In genomic region chr6:2865270-2866182, GRCh38 we compare ENCODE assay signal across 10 cellular contexts. TPM values are rescaled to one million over a fixed set of nuclear protein-coding genes. Genes with fewer than 3 reads are reported as not detected.
DNase-seq lines count a peak whose midpoint lies in the region; ATAC-seq, FAIRE-seq and TF ChIP-seq lines count a peak whose summit lies in the region.
"Had no signal": no experiment of that assay in that cellular context is flagged by ENCODE, and none has a peak within 500 bp of the region (broad histone marks: within the 10 kb centered on the region; RNA-seq: fewer than 3 reads in every experiment).

No MANE protein-coding gene starts in this region.

- no peaks in the 10 kb centered on the region for H3K79me1 ChIP-seq in H9 (ENCODE audit: insufficient read depth, low read depth, low read length, poor library complexity, severe bottlenecking)

- H3K27me3 Mint-ChIP-seq in H9 (ENCODE audit: low read depth) = no peaks in the 10 kb centered on the region
- H3K27me3 Mint-ChIP-seq in activated T-helper 17 cell treated with anti-CD3 and anti-CD28 coated beads, Interleukin-2, amount 50 U/mL, for 72 hours = no peaks in the 10 kb centered on the region

- no peak overlapping the region for H3K4ac ChIP-seq in H9 (ENCODE audit: low read depth, low read length)

- H3F3A ChIP-seq in smooth muscle cell (ENCODE audit: low read depth) = no peaks in the 10 kb centered on the region

- no peaks in the 10 kb centered on the region for H3K36me3 ChIP-seq in smooth muscle cell (ENCODE audit: low read depth)
- H3K36me3 ChIP-seq: sigmoid colon had no signal

- H3K4me1 Mint-ChIP-seq in H9 = peaks cover 65 to 67% of the 10 kb centered on the region in 2 experiments
- H3K4me1 Mint-ChIP-seq in activated T-helper 17 cell treated with anti-CD3 and anti-CD28 coated beads, Interleukin-2, amount 50 U/mL, for 72 hours = peaks cover 36% of the 10 kb centered on the region

- H3K4me3 ChIP-seq in smooth muscle cell = peak overlapping the region; percentile 19
- H3K4me3 ChIP-seq: sigmoid colon had no signal

- H4K20me1 ChIP-seq in H9 (ENCODE audit: control insufficient read depth, insufficient read depth, insufficient read length) (no peaks in the 10 kb centered on the region), smooth muscle cell (ENCODE audit: low read depth) (no peaks in the 10 kb centered on the region)

- H3K4me3 Mint-ChIP-seq in H9 = peak overlapping the region; percentile 19 to 55
- H3K4me3 Mint-ChIP-seq in activated T-helper 17 cell treated with anti-CD3 and anti-CD28 coated beads, Interleukin-2, amount 50 U/mL, for 72 hours = peak overlapping the region; percentile 16

- H3K36me3 Mint-ChIP-seq in H9 (ENCODE audit: insufficient read depth in 1 of 3, low read depth in 3 of 3) = peaks cover 3 to 5% (median 4%) of the 10 kb centered on the region in 3 experiments; a peak in 2 of 7 replicates
- no peaks in the 10 kb centered on the region for H3K36me3 Mint-ChIP-seq in activated T-helper 17 cell treated with anti-CD3 and anti-CD28 coated beads, Interleukin-2, amount 50 U/mL, for 72 hours (ENCODE audit: low read depth)

- H3K79me2 ChIP-seq in H9 (ENCODE audit: insufficient read depth, low read length) = no peaks in the 10 kb centered on the region
- H3K79me2 ChIP-seq in smooth muscle cell (ENCODE audit: low read depth) = no peaks in the 10 kb centered on the region

- H3K27ac Mint-ChIP-seq in H9 = peak overlapping the region; percentile 92 to 99 (median 98)
- no peak overlapping the region for H3K27ac Mint-ChIP-seq in activated T-helper 17 cell treated with anti-CD3 and anti-CD28 coated beads, Interleukin-2, amount 50 U/mL, for 72 hours

- no peak for TF ChIP-seq CTCF in H9 (conservative IDR thresholded peaks at IDR 0.05)
- no peak for TF ChIP-seq CTCF in smooth muscle cell (IDR thresholded peaks at IDR 0.05; ENCODE audit: borderline replicate concordance, insufficient read depth, poor library complexity, severe bottlenecking)

- no peak overlapping the region for H3K9ac ChIP-seq in H9 (ENCODE audit: extremely low read depth, insufficient read length, low read length)
- H3K9ac ChIP-seq in smooth muscle cell (ENCODE audit: low read depth) = peak overlapping the region; percentile 3

- no CpG with 5 or more reads among the region's 11 CpGs for WGBS in H9 (ENCODE audit: extremely low coverage, insufficient read length, low lambda C conversion rate)
- WGBS in smooth muscle cell (ENCODE audit: low lambda C conversion rate) = 57% methylated on average over 9 of the region's 11 CpGs

- no peak overlapping the region for H3T11ph ChIP-seq in H9 (ENCODE audit: low read length)

- H3K56ac ChIP-seq in H9 (ENCODE audit: insufficient read length, low read depth, low read length) = no peak overlapping the region

- no peak overlapping the region for H2BK12ac ChIP-seq in H9 (ENCODE audit: insufficient read length, low read depth, low read length)

- H2BK120ac ChIP-seq in H9 (ENCODE audit: low read depth, low read length, poor library complexity, severe bottlenecking) = no peak overlapping the region

- H3K27ac ChIP-seq in H9 (ENCODE audit: insufficient read length, low read depth, low read length) = peak overlapping the region; percentile 95
- peak overlapping the region; percentile 49 for H3K27ac ChIP-seq in smooth muscle cell (ENCODE audit: low read depth)

- no peak overlapping the region for H2AFZ ChIP-seq in H9 (ENCODE audit: low read length)
- H2AFZ ChIP-seq in smooth muscle cell (ENCODE audit: low read depth) = peak overlapping the region; percentile 46

- H3K9me3 ChIP-seq in H9 (ENCODE audit: control insufficient read depth, low read depth, low read length) = no peaks in the 10 kb centered on the region
- no peaks in the 10 kb centered on the region for H3K9me3 ChIP-seq in smooth muscle cell (replicated peaks; ENCODE audit: low read depth)
- H3K9me3 ChIP-seq: sigmoid colon had no signal

- H2BK15ac ChIP-seq in H9 (ENCODE audit: low read depth, low read length) = no peak overlapping the region

- H2BK5ac ChIP-seq in H9 (ENCODE audit: insufficient read length, low read length) = peak overlapping the region; percentile 50

- DNase-seq in H9 (no peak), iris pigment epithelial cell (ENCODE audit: low read depth) (peak; percentile 38), smooth muscle cell (lab: John Stamatoyannopoulos, UW; ENCODE audit: unreplicated experiment) (no peak), HTR-8/SVneo (ENCODE audit: insufficient read length, low spot score) (no peak)
- no peak for DNase-seq in stimulated activated CD8-positive, alpha-beta memory T cell treated with anti-CD3 and anti-CD28 coated beads, Interleukin-4, amount 100 ng/mL, for 48 hours
- DNase-seq in activated CD4-positive, CD25-positive, alpha-beta regulatory T cell treated with anti-CD3 and anti-CD28 coated beads, Interleukin-2, amount 50 U/mL, for 72 hours = no peak
- DNase-seq: activated CD4-positive, alpha-beta T cell treated with anti-CD3 and anti-CD28 coated beads, Interleukin-2, amount 50 U/mL, for 4 hours; sigmoid colon had no signal

- H3K9me3 Mint-ChIP-seq in H9 = peaks cover 0 to 2% of the 10 kb centered on the region in 2 experiments; a peak in 2 of 5 replicates
- H3K9me3 Mint-ChIP-seq in activated T-helper 17 cell treated with anti-CD3 and anti-CD28 coated beads, Interleukin-2, amount 50 U/mL, for 72 hours = no peaks in the 10 kb centered on the region

- peak overlapping the region; percentile 22 for H2AK5ac ChIP-seq in H9 (ENCODE audit: insufficient read length, low read length)

- peak overlapping the region; percentile 38 for H3K4me2 ChIP-seq in H9 (ENCODE audit: insufficient read depth, insufficient read length, low read length)
- peak overlapping the region; percentile 69 for H3K4me2 ChIP-seq in smooth muscle cell

- H3K23ac ChIP-seq in H9 (ENCODE audit: insufficient read length, low read depth, low read length) = no peak overlapping the region

- no peak for FAIRE-seq in HTR-8/SVneo (lab: Jason Lieb, UNC)

- no peak overlapping the region; the same call in 1 of the 2 replicates for H3K14ac ChIP-seq in H9 (ENCODE audit: insufficient read depth, low read length)

- H2BK20ac ChIP-seq in H9 (ENCODE audit: low read depth, low read length, poor library complexity, severe bottlenecking) = no peak overlapping the region

- no peak for ATAC-seq in activated T-helper 17 cell treated with anti-CD3 and anti-CD28 coated beads, Interleukin-2, amount 50 U/mL, for 72 hours (replicated peaks)

- no peaks in the 10 kb centered on the region for H3K27me3 ChIP-seq in H9 (ENCODE audit: insufficient read depth, low read length)
- no peaks in the 10 kb centered on the region for H3K27me3 ChIP-seq in smooth muscle cell (ENCODE audit: low read depth)
- H3K27me3 ChIP-seq: sigmoid colon had no signal

- no peak overlapping the region for H4K91ac ChIP-seq in H9 (ENCODE audit: insufficient read length, low read depth, low read length)

- H4K5ac ChIP-seq in H9 (ENCODE audit: insufficient read length, low read depth, low read length) = no peak overlapping the region

- H3K18ac ChIP-seq in H9 (ENCODE audit: insufficient read length, low read depth, low read length) = peak overlapping the region; percentile 35

- peaks cover 17% of the 10 kb centered on the region for H3K4me1 ChIP-seq in H9 (ENCODE audit: insufficient read depth, low read length)
- H3K4me1 ChIP-seq in smooth muscle cell (ENCODE audit: low read depth) = peaks cover 9% of the 10 kb centered on the region
- H3K4me1 ChIP-seq: sigmoid colon had no signal

- no peaks in the 10 kb centered on the region for H3K23me2 ChIP-seq in H9 (ENCODE audit: insufficient read length, low read depth, low read length, poor library complexity, severe bottlenecking)

- no peak overlapping the region for H4K8ac ChIP-seq in H9 (replicated peaks; ENCODE audit: insufficient read length, low read depth, low read length)

RNA-seq across cellular contexts. Expression of gene SERPINB1, which starts 23.9 kb away (rescaled TPM):
- total RNA-seq in H9 (2021) = 18.4 and 20.5 TPM in 2 replicates
- total RNA-seq in activated T-helper 17 cell treated with anti-CD3 and anti-CD28 coated beads, Interleukin-2, amount 50 U/mL, for 72 hours = 10 to 100 TPM; 33.4 to 67.8 TPM
- 10.5 and 14.8 TPM in 2 replicates for total RNA-seq in smooth muscle cell
- 17.7 and 21.9 TPM in 2 replicates for polyA plus RNA-seq in smooth muscle cell

RNA-seq across cellular contexts. Expression of gene SERPINB9, which starts 37.6 kb away (rescaled TPM):
- total RNA-seq in H9 (2021) (382 and 390 TPM in 2 replicates), smooth muscle cell (22.4 and 23.7 TPM in 2 replicates)
- total RNA-seq in activated T-helper 17 cell treated with anti-CD3 and anti-CD28 coated beads, Interleukin-2, amount 50 U/mL, for 72 hours = 10 to 100 TPM; 11.2 to 66.1 TPM
- 12.9 and 14.5 TPM in 2 replicates for polyA plus RNA-seq in smooth muscle cell
- total RNA-seq: SK-MEL-5 had no signal
